In the genomic region with DNA sequence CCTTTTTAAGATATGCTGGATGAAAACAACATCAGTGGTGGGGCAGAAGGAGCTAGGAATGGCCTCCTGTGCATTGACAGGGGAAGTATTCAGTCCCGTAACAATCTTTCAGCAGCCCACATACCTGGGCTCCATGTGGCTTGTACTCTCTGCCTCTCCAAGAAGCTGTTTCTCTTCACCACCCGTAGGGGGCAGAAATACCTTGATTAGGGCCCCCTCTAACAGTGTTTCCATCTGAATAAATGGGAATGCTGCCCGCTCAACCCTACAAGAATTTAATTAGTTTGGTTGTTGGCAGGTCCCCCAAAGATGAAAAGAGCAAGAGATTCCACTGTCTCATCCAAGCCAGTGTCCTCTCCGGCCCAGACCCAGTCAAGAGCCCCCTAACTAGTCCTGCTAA, we compare ENCODE assay signal across 8 cellular contexts.
DNase-seq lines count a peak whose midpoint lies in the region; ATAC-seq and TF ChIP-seq lines count a peak whose summit lies in the region.

No MANE protein-coding gene starts in this region.

- no peaks in the 10 kb centered on the region for H3K79me2 ChIP-seq in PC-9 (ENCODE audit: low read depth)

- H3K4me3 ChIP-seq in BJ (ENCODE audit: low read depth, low read length) (no peak overlapping the region), H7 (ENCODE audit: insufficient read depth, low read depth, low read length) (no peak overlapping the region), PC-9 (no peak overlapping the region), MG63 (no peak overlapping the region)

- intact Hi-C loops in PC-9 (cut with micrococcal nuclease; ENCODE audit: unreplicated experiment), result no loop called here

- H3K9me3 ChIP-seq in PC-9 (ENCODE audit: insufficient read depth, low read depth) (no peaks in the 10 kb centered on the region), MG63 (no peaks in the 10 kb centered on the region)

- POLR2A ChIA-PET in BJ (lab: Charles Lee), result no interaction called here
- POLR2A ChIA-PET in PC-9 (lab: Charles Lee; ENCODE audit: unreplicated experiment), result no interaction called here

- no peak overlapping the region for H3K4me2 ChIP-seq in PC-9

- no peak overlapping the region for H3K27ac ChIP-seq in PC-9

- ATAC-seq in GM19397 (IDR thresholded peaks at IDR 0.05; ENCODE audit: unreplicated experiment), result no peak

- DNase-seq in BJ (ENCODE audit: low read depth) (no peak), H7 (peak; percentile 73), PC-9 (no peak), iPS DF 19.7 (ENCODE audit: low read depth, low spot score) (peak; percentile 63), activated gamma-delta T cell (lab: John Stamatoyannopoulos, UW) (no peak), MG63 (no peak), activated gamma-delta T cell treated with Interleukin-2 at 50 U/mL for 16 hours (no peak)

- CTCF ChIA-PET in BJ (lab: Yijun Ruan, JAX), result interaction anchor here (1.6 to 1.9 kb wide), 3 partner anchors 10 to 13 kb away, joined by 4 to 6 read pairs (median 6); no protein-coding TSS in a partner anchor
- CTCF ChIA-PET in PC-9 (lab: Charles Lee), result interaction anchor here (0.6 to 1.2 kb wide), 2 partner anchors 256 to 263 kb away, joined by 4 to 6 read pairs; no protein-coding TSS in a partner anchor

- no peaks in the 10 kb centered on the region for H3F3A ChIP-seq in PC-9 (ENCODE audit: insufficient read depth, low read depth)

- peak; percentile 50 for TF ChIP-seq CTCF in BJ (IDR thresholded peaks at IDR 0.05; ENCODE audit: insufficient read depth, low read depth, low read length)
- peak; percentile 30 for TF ChIP-seq CTCF in PC-9 (conservative IDR thresholded peaks at IDR 0.05)

- H3K27me3 ChIP-seq in BJ (ENCODE audit: control insufficient read depth, insufficient read depth, low read length) (peaks cover 4% of the 10 kb centered on the region; the same call in 1 of the 2 replicates), H7 (ENCODE audit: control insufficient read depth, insufficient read depth, low read length) (no peaks in the 10 kb centered on the region), PC-9 (ENCODE audit: insufficient read depth, low read depth) (no peaks in the 10 kb centered on the region), MG63 (no peaks in the 10 kb centered on the region)

- H3K36me3 ChIP-seq in BJ (ENCODE audit: control insufficient read depth, insufficient read depth, low read length) (no peaks in the 10 kb centered on the region), H7 (replicated peaks; ENCODE audit: control insufficient read depth, insufficient read depth, low read length) (no peaks in the 10 kb centered on the region), PC-9 (ENCODE audit: low read depth) (no peaks in the 10 kb centered on the region), MG63 (no peaks in the 10 kb centered on the region)

- H3K4me1 ChIP-seq in PC-9 (replicated peaks; ENCODE audit: insufficient read depth), result no peaks in the 10 kb centered on the region

- H2AFZ ChIP-seq in PC-9, result no peak overlapping the region

- no peaks in the 10 kb centered on the region for H3K9me2 ChIP-seq in PC-9 (ENCODE audit: insufficient read depth)

- BruUV-seq in PC-9 (replicated peaks; lab: Mats Ljungman, UMichigan), result no TSS peak

- H4K20me1 ChIP-seq in PC-9 (ENCODE audit: insufficient read depth), result no peaks in the 10 kb centered on the region

Comparison
In these comparisons a context has a peak if more than half of its experiments do, and no peak if none do; other contexts are left out.
1. DNase-seq: peak in H7 (single experiment) and iPS DF 19.7 (single experiment); none in BJ (single experiment), PC-9 (0 of 2), activated gamma-delta T cell (single experiment), MG63 (single experiment) and activated gamma-delta T cell treated with Interleukin-2 at 50 U/mL for 16 hours (single experiment).